ENCODE assay signal across 1 cellular context in the genomic region with DNA sequence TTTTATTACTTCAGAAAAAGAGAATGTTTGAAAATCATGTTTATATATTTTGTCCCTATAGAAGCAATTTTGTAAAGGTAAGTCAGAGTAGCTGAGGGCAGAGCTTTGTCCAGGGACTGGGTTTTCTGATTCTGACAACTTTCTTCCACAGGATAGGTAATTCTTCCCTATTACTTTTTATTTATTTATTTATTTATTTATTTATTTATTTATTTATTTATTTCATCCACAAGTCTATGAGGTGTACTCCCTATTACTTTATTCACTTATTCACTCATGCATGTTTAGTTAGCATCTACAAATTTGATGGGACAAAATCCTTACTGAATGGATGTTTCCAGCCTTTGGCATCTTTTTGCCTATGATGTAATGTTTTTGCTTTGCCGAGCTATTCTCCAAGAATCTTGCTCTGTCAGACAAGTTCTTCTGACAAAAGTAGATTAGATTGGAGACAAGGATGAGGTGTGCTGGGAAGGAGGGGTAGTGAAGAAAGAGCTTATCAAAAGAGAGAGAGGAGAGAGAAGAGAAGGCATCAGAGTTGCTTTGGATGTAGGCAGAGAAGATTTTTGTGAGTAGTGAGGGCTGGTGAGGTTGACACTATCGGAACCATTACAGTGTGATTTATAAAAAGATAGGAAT.
TF ChIP-seq lines count a peak whose summit lies in the region.

No MANE protein-coding gene starts in this region.

TF ChIP-seq in H1, 55 proteins besides CTCF, POLR2A, EP300 and RAD21:
- TF ChIP-seq SIX5 (IDR thresholded peaks at IDR 0.05; ENCODE audit: low read depth, low read length), result no peak
- no peak for TF ChIP-seq CEBPB (IDR thresholded peaks at IDR 0.05; ENCODE audit: low read depth, low read length)
- no peak for TF ChIP-seq GTF2F1 (IDR thresholded peaks at IDR 0.05; ENCODE audit: borderline replicate concordance, low read depth, low read length)
- no peak for TF ChIP-seq SUZ12 (IDR thresholded peaks at IDR 0.05; ENCODE audit: low read length)
- TF ChIP-seq JUN (IDR thresholded peaks at IDR 0.05; ENCODE audit: low read depth, low read length), result no peak
- TF ChIP-seq PHF8 (conservative IDR thresholded peaks at IDR 0.05; ENCODE audit: low read depth, low read length), result no peak
- TF ChIP-seq, protein P1, sequence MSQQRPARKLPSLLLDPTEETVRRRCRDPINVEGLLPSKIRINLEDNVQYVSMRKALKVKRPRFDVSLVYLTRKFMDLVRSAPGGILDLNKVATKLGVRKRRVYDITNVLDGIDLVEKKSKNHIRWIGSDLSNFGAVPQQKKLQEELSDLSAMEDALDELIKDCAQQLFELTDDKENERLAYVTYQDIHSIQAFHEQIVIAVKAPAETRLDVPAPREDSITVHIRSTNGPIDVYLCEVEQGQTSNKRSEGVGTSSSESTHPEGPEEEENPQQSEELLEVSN (IDR thresholded peaks at IDR 0.05), result no peak
- TF ChIP-seq SAP30 (IDR thresholded peaks at IDR 0.05; ENCODE audit: insufficient read depth, insufficient replicate concordance, low read length), result no peak
- TF ChIP-seq POU5F1 (IDR thresholded peaks at IDR 0.05; ENCODE audit: low read depth, low read length), result no peak
- TF ChIP-seq KDM1A (IDR thresholded peaks at IDR 0.05; ENCODE audit: borderline replicate concordance, low read length), result no peak
- TF ChIP-seq BACH1 (IDR thresholded peaks at IDR 0.05; ENCODE audit: low read length), result no peak
- no peak for TF ChIP-seq BCL11A (IDR thresholded peaks at IDR 0.05; ENCODE audit: low read depth in 2 of 2, low read length in 2 of 2)
- no peak for TF ChIP-seq CREB1 (IDR thresholded peaks at IDR 0.05)
